ENCODE assay signal across 1 cellular context in genomic region chr1:203321273-203322052, GRCh38.
TF ChIP-seq lines count a peak whose summit lies in the region.

No MANE protein-coding gene starts in this region.

TF ChIP-seq in GM23338, 12 proteins besides CTCF, POLR2A, EP300 and RAD21 (continued from another document):
- TF ChIP-seq, protein P1, sequence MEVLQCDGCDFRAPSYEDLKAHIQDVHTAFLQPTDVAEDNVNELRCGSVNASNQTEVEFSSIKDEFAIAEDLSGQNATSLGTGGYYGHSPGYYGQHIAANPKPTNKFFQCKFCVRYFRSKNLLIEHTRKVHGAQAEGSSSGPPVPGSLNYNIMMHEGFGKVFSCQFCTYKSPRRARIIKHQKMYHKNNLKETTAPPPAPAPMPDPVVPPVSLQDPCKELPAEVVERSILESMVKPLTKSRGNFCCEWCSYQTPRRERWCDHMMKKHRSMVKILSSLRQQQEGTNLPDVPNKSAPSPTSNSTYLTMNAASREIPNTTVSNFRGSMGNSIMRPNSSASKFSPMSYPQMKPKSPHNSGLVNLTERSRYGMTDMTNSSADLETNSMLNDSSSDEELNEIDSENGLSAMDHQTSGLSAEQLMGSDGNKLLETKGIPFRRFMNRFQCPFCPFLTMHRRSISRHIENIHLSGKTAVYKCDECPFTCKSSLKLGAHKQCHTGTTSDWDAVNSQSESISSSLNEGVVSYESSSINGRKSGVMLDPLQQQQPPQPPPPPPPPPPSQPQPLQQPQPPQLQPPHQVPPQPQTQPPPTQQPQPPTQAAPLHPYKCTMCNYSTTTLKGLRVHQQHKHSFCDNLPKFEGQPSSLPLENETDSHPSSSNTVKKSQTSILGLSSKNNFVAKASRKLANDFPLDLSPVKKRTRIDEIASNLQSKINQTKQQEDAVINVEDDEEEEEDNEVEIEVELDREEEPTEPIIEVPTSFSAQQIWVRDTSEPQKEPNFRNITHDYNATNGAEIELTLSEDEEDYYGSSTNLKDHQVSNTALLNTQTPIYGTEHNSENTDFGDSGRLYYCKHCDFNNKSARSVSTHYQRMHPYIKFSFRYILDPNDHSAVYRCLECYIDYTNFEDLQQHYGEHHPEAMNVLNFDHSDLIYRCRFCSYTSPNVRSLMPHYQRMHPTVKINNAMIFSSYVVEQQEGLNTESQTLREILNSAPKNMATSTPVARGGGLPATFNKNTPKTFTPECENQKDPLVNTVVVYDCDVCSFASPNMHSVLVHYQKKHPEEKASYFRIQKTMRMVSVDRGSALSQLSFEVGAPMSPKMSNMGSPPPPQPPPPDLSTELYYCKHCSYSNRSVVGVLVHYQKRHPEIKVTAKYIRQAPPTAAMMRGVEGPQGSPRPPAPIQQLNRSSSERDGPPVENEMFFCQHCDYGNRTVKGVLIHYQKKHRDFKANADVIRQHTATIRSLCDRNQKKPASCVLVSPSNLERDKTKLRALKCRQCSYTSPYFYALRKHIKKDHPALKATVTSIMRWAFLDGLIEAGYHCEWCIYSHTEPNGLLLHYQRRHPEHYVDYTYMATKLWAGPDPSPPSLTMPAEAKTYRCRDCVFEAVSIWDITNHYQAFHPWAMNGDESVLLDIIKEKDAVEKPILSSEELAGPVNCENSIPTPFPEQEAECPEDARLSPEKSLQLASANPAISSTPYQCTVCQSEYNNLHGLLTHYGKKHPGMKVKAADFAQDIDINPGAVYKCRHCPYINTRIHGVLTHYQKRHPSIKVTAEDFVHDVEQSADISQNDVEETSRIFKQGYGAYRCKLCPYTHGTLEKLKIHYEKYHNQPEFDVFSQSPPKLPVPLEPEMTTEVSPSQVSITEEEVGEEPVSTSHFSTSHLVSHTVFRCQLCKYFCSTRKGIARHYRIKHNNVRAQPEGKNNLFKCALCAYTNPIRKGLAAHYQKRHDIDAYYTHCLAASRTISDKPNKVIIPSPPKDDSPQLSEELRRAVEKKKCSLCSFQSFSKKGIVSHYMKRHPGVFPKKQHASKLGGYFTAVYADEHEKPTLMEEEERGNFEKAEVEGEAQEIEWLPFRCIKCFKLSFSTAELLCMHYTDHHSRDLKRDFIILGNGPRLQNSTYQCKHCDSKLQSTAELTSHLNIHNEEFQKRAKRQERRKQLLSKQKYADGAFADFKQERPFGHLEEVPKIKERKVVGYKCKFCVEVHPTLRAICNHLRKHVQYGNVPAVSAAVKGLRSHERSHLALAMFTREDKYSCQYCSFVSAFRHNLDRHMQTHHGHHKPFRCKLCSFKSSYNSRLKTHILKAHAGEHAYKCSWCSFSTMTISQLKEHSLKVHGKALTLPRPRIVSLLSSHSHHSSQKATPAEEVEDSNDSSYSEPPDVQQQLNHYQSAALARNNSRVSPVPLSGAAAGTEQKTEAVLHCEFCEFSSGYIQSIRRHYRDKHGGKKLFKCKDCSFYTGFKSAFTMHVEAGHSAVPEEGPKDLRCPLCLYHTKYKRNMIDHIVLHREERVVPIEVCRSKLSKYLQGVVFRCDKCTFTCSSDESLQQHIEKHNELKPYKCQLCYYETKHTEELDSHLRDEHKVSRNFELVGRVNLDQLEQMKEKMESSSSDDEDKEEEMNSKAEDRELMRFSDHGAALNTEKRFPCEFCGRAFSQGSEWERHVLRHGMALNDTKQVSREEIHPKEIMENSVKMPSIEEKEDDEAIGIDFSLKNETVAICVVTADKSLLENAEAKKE (CRISPR knock-in tag; IDR thresholded peaks at IDR 0.05) = no peak
- TF ChIP-seq, protein P2, sequence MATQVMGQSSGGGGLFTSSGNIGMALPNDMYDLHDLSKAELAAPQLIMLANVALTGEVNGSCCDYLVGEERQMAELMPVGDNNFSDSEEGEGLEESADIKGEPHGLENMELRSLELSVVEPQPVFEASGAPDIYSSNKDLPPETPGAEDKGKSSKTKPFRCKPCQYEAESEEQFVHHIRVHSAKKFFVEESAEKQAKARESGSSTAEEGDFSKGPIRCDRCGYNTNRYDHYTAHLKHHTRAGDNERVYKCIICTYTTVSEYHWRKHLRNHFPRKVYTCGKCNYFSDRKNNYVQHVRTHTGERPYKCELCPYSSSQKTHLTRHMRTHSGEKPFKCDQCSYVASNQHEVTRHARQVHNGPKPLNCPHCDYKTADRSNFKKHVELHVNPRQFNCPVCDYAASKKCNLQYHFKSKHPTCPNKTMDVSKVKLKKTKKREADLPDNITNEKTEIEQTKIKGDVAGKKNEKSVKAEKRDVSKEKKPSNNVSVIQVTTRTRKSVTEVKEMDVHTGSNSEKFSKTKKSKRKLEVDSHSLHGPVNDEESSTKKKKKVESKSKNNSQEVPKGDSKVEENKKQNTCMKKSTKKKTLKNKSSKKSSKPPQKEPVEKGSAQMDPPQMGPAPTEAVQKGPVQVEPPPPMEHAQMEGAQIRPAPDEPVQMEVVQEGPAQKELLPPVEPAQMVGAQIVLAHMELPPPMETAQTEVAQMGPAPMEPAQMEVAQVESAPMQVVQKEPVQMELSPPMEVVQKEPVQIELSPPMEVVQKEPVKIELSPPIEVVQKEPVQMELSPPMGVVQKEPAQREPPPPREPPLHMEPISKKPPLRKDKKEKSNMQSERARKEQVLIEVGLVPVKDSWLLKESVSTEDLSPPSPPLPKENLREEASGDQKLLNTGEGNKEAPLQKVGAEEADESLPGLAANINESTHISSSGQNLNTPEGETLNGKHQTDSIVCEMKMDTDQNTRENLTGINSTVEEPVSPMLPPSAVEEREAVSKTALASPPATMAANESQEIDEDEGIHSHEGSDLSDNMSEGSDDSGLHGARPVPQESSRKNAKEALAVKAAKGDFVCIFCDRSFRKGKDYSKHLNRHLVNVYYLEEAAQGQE (IDR thresholded peaks at IDR 0.05; ENCODE audit: unreplicated experiment) = no peak
TF ChIP-seq in GM23338: peak in this region for 0.
